In genomic region chr3:10546181-10546624, GRCh38 we compare ENCODE assay signal across 1 cellular context.
TF ChIP-seq lines count a peak whose summit lies in the region.

No MANE protein-coding gene starts in this region.

TF ChIP-seq in A549, 52 proteins besides CTCF, POLR2A, EP300 and RAD21:
- TF ChIP-seq, protein P1, sequence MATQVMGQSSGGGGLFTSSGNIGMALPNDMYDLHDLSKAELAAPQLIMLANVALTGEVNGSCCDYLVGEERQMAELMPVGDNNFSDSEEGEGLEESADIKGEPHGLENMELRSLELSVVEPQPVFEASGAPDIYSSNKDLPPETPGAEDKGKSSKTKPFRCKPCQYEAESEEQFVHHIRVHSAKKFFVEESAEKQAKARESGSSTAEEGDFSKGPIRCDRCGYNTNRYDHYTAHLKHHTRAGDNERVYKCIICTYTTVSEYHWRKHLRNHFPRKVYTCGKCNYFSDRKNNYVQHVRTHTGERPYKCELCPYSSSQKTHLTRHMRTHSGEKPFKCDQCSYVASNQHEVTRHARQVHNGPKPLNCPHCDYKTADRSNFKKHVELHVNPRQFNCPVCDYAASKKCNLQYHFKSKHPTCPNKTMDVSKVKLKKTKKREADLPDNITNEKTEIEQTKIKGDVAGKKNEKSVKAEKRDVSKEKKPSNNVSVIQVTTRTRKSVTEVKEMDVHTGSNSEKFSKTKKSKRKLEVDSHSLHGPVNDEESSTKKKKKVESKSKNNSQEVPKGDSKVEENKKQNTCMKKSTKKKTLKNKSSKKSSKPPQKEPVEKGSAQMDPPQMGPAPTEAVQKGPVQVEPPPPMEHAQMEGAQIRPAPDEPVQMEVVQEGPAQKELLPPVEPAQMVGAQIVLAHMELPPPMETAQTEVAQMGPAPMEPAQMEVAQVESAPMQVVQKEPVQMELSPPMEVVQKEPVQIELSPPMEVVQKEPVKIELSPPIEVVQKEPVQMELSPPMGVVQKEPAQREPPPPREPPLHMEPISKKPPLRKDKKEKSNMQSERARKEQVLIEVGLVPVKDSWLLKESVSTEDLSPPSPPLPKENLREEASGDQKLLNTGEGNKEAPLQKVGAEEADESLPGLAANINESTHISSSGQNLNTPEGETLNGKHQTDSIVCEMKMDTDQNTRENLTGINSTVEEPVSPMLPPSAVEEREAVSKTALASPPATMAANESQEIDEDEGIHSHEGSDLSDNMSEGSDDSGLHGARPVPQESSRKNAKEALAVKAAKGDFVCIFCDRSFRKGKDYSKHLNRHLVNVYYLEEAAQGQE (IDR thresholded peaks at IDR 0.05), result peak; percentile 20; the same call in 1 of the 2 replicates
- no peak for TF ChIP-seq MAZ (IDR thresholded peaks at IDR 0.05; ENCODE audit: borderline replicate concordance, low read depth, low read length)
